ENCODE assay signal across 30 cellular contexts in genomic region chr7:158060216-158060615, GRCh38.
"Had no signal": no experiment of that assay in that cellular context is flagged by ENCODE, and none has a peak within 500 bp of the region (broad histone marks: within the 10 kb centered on the region; RNA-seq: fewer than 3 reads in every experiment).

No MANE protein-coding gene starts in this region.

- H3K27me3 ChIP-seq: ascending aorta, Peyer's patch had no signal

- ATAC-seq: activated CD8-positive, alpha-beta T cell treated with anti-CD3 and anti-CD28 coated beads, Interleukin-2, amount 10 ng/mL, durations not matched to agents 7 days and 5 days; PC-3 had no signal

- H3K36me3 ChIP-seq: ascending aorta, Peyer's patch, SJCRH30, WERI-Rb-1 had no signal

- DNase-seq: activated CD4-positive, alpha-beta T cell treated with anti-CD3 and anti-CD28 coated beads for 1 hour; activated CD4-positive, alpha-beta T cell treated with anti-CD3 and anti-CD28 coated beads for 48 hours; activated CD4-positive, alpha-beta T cell treated with anti-CD3 and anti-CD28 coated beads, Interleukin-2, amount 50 U/mL, for 4 hours; activated CD4-positive, CD25-positive, alpha-beta regulatory T cell; activated CD8-positive, alpha-beta T cell treated with anti-CD3 and anti-CD28 coated beads, Interleukin-2, amount 10 ng/mL, durations not matched to agents 7 days and 5 days; activated gamma-delta T cell; activated naive CD4-positive, alpha-beta T cell treated with Interleukin-2 at 50 U/mL for 16 hours; activated naive CD8-positive, alpha-beta T cell treated with anti-CD3 and anti-CD28 coated beads, Interleukin-2, amount 10 ng/mL, durations not matched to agents 7 days and 5 days; activated T-cell treated with anti-CD3 and anti-CD28 coated beads, Interleukin-2, amount 50 U/mL, for 24 hours; amygdala; MM.1S; MV-4-11; NCI-H1092; NCI-H1436 treated with DMSO at 0.1 percent for 48 hours; NCI-H1694 treated with DMSO at 0.1 percent for 48 hours; NCI-H2029; NCI-H510A; NCI-H526; NCI-H748 treated with DMSO at 0.1 percent for 48 hours; NK-92 treated with Interleukin-12 subunit alpha and Interleukin-12 subunit beta, amount 100 ng/mL, for 24 hours; PC-3; SHP77; SJCRH30; T1000; WERI-Rb-1 had no signal

- H3K4me2 ChIP-seq: KMS-11 had no signal

- H3K9me3 ChIP-seq: ascending aorta, Peyer's patch, SJCRH30 had no signal

- H3K27ac ChIP-seq: ascending aorta, KMS-11, Peyer's patch, RWPE1, SJCRH30, SK-N-MC, WERI-Rb-1 had no signal

- H3K9ac ChIP-seq: KMS-11 had no signal

- H3K4me3 ChIP-seq: ascending aorta, Peyer's patch, SJCRH30, SK-N-MC had no signal

- H3K4me1 ChIP-seq: ascending aorta, Peyer's patch, SJCRH30 had no signal
